ENCODE assay signal across 11 cellular contexts in the genomic region with DNA sequence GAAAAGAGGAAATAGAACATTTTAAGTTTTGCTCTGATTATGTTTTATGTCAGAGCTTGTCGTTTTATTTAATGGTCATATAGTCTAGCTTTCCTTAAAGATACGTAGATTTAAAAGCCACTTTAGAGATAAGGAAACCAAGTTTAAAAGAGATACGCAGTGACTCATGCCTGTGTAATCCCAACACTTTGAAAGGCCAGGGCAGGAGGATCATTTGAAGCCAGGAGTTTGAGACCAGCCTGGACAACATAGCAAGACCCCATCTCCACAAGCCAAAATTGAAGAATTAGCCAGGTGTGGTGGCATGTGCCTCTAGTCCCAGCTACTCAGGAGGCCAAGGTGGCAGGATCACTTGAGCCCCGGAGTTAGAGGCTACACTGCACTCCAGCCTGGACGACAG. TPM values are rescaled to one million over a fixed set of nuclear protein-coding genes. Genes with fewer than 3 reads are reported as not detected.
DNase-seq lines count a peak whose midpoint lies in the region; ATAC-seq and TF ChIP-seq lines count a peak whose summit lies in the region.
"Had no signal": no experiment of that assay in that cellular context is flagged by ENCODE, and none has a peak within 500 bp of the region (broad histone marks: within the 10 kb centered on the region; RNA-seq: fewer than 3 reads in every experiment).

No MANE protein-coding gene starts in this region.

- no peaks in the 10 kb centered on the region for H3K9me3 ChIP-seq in CD8-positive, alpha-beta T cell (ENCODE audit: low read length)
- H3K9me3 ChIP-seq in mesodermal cell (ENCODE audit: control insufficient read depth, low read length): no peaks in the 10 kb centered on the region
- H3K9me3 ChIP-seq: prostate gland had no signal

- intact Hi-C loops in CD8-positive, alpha-beta T cell (cut with DNase I, micrococcal nuclease): loop anchor here in 1 of 2 experiments (2.0 kb wide), 1 partner anchor 18 kb away; no protein-coding TSS in a partner anchor

- no peak overlapping the region for H3K4me3 Mint-ChIP-seq in CD8-positive, alpha-beta T cell
- H3K4me3 Mint-ChIP-seq in central memory CD8-positive, alpha-beta T cell: no peak overlapping the region

- H3K36me3 Mint-ChIP-seq in CD8-positive, alpha-beta T cell: peaks cover 15% of the 10 kb centered on the region
- H3K36me3 Mint-ChIP-seq in central memory CD8-positive, alpha-beta T cell (ENCODE audit: insufficient read depth): peaks cover 18% of the 10 kb centered on the region

- no peak overlapping the region for H3K4me3 ChIP-seq in CD8-positive, alpha-beta T cell (ENCODE audit: low read depth, low read length)
- no peak overlapping the region for H3K4me3 ChIP-seq in mesodermal cell (ENCODE audit: extremely low read depth, insufficient read depth, low read length, poor library complexity, severe bottlenecking)
- H3K4me3 ChIP-seq: prostate gland had no signal

- no peak for DNase-seq in CD8-positive, alpha-beta T cell
- DNase-seq in LoVo (ENCODE audit: low spot score) (peak; percentile 28), NAMALWA (ENCODE audit: low spot score) (no peak), NOMO-1 (lab: John Stamatoyannopoulos, UW; ENCODE audit: unreplicated experiment in 2 of 2) (no peak), UCSD-AML1 (lab: John Stamatoyannopoulos, UW; ENCODE audit: unreplicated experiment) (no peak), NCI-H774 (lab: John Stamatoyannopoulos, UW) (no peak)
- DNase-seq in central memory CD8-positive, alpha-beta T cell (ENCODE audit: low spot score in 2 of 2): no peak
- DNase-seq: kidney glomerular epithelial cell, NCI-H1048 had no signal

- H3K27me3 Mint-ChIP-seq in CD8-positive, alpha-beta T cell (ENCODE audit: low read depth): no peaks in the 10 kb centered on the region
- H3K27me3 Mint-ChIP-seq in central memory CD8-positive, alpha-beta T cell: no peaks in the 10 kb centered on the region

- H3K27me3 ChIP-seq in CD8-positive, alpha-beta T cell (ENCODE audit: insufficient read depth, low read length): no peaks in the 10 kb centered on the region

- CTCF ChIA-PET in CD8-positive, alpha-beta T cell (lab: Charles Lee): interaction anchor here (1.5 to 2.2 kb wide), 2 partner anchors 20 to 90 kb away, joined by 3 to 7 read pairs; a partner anchor contains a TSS

- H3K4me1 ChIP-seq in CD8-positive, alpha-beta T cell (ENCODE audit: insufficient read depth, low read length): peaks cover 15% of the 10 kb centered on the region
- H3K4me1 ChIP-seq in mesodermal cell (ENCODE audit: control insufficient read depth, insufficient read depth, low read length, poor library complexity, severe bottlenecking): peaks cover 5% of the 10 kb centered on the region
- H3K4me1 ChIP-seq: prostate gland had no signal

- no peak overlapping the region for H3K27ac ChIP-seq in CD8-positive, alpha-beta T cell (ENCODE audit: low read depth, low read length)
- H3K27ac ChIP-seq in mesodermal cell (ENCODE audit: low read depth, low read length, severe bottlenecking): peak overlapping the region; percentile 47
- H3K27ac ChIP-seq: prostate gland had no signal

- H3K4me1 Mint-ChIP-seq in CD8-positive, alpha-beta T cell (ENCODE audit: low read depth): peaks cover 29% of the 10 kb centered on the region
- H3K4me1 Mint-ChIP-seq in central memory CD8-positive, alpha-beta T cell: peaks cover 33% of the 10 kb centered on the region

- no peak for ATAC-seq in CD8-positive, alpha-beta T cell
- no peak for ATAC-seq in central memory CD8-positive, alpha-beta T cell (replicated peaks; ENCODE audit: extremely low read depth, poor library complexity, severe bottlenecking)

- peak overlapping the region; percentile 62 for H3K27ac Mint-ChIP-seq in CD8-positive, alpha-beta T cell
- H3K27ac Mint-ChIP-seq in central memory CD8-positive, alpha-beta T cell (ENCODE audit: low read depth): peak overlapping the region; percentile 87

- POLR2A ChIA-PET in CD8-positive, alpha-beta T cell (lab: Charles Lee): no interaction called here

- 86 to 97% methylated on average over 2 to 5 of the region's 5 CpGs for WGBS in mesodermal cell (ENCODE audit: insufficient coverage in 2 of 2), 2 experiments

- no peak for TF ChIP-seq CTCF in CD8-positive, alpha-beta T cell (IDR thresholded peaks at IDR 0.05)

- no peaks in the 10 kb centered on the region for H3K9me3 Mint-ChIP-seq in CD8-positive, alpha-beta T cell
- H3K9me3 Mint-ChIP-seq in central memory CD8-positive, alpha-beta T cell: no peaks in the 10 kb centered on the region

- H3K36me3 ChIP-seq in CD8-positive, alpha-beta T cell (ENCODE audit: insufficient read depth, low read length): no peaks in the 10 kb centered on the region
- H3K36me3 ChIP-seq in mesodermal cell (ENCODE audit: control insufficient read depth, insufficient read depth, low read length): peaks cover 28% of the 10 kb centered on the region
- H3K36me3 ChIP-seq: prostate gland had no signal

RNA-seq across cellular contexts. Expression of a gene that starts 19.6 kb away (rescaled TPM):
- 100 to 1,000 TPM; 207 to 212 TPM for total RNA-seq in CD8-positive, alpha-beta T cell
- 98.4 TPM for polyA plus RNA-seq in mesodermal cell (2013, experiment 1 of 2)
- polyA plus RNA-seq in mesodermal cell (2013, experiment 2 of 2): 85.4 TPM

RNA-seq across cellular contexts. Expression of a gene that starts 44.0 kb away (rescaled TPM):
- total RNA-seq in CD8-positive, alpha-beta T cell: 10 to 100 TPM; 22.6 to 24.0 TPM
- polyA plus RNA-seq in mesodermal cell (2013, experiment 1 of 2): 14.5 TPM
- 17.1 TPM for polyA plus RNA-seq in mesodermal cell (2013, experiment 2 of 2)

RNA-seq across cellular contexts. Expression of a gene that starts 44.2 kb away (rescaled TPM):
- total RNA-seq in CD8-positive, alpha-beta T cell: 1 to 10 TPM; 1.2 to 1.6 TPM
- polyA plus RNA-seq in mesodermal cell (2013, experiment 1 of 2): 18.0 TPM
- 22.7 TPM for polyA plus RNA-seq in mesodermal cell (2013, experiment 2 of 2)

RNA-seq across cellular contexts. Expression of a gene that starts 58.0 kb away (rescaled TPM):
- 1 to 10 TPM; 7.5 to 7.8 TPM for total RNA-seq in CD8-positive, alpha-beta T cell
- 17.4 TPM for polyA plus RNA-seq in mesodermal cell (2013, experiment 1 of 2)
- polyA plus RNA-seq in mesodermal cell (2013, experiment 2 of 2): 15.1 TPM
